1 cellular context compared by ENCODE assay signal in the genomic region with DNA sequence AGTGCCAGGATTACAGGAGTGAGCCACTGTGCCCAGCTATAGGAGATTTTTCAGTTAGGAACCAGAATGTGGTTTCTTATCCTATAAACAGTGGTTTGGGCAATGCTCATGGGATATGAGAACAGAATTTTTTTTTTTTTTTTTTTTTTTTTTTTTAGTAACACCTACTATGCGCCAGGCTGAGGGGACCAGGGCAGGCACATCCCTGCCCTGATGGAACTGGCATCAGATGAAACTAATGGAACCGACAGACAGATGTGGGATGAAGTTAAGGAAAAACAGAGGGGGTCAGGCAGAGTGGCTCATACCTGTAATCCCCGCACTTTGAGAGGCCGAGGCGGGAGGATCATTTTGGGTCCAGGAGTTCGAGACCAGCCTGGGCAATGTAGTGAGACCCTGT.
TF ChIP-seq lines count a peak whose summit lies in the region.

No MANE protein-coding gene starts in this region.

TF ChIP-seq in K562, 482 proteins besides CTCF, POLR2A, EP300 and RAD21:
- no peak for TF ChIP-seq ZNF766 (CRISPR knock-in tag; conservative IDR thresholded peaks at IDR 0.05)
- no peak for TF ChIP-seq BDP1 (IDR thresholded peaks at IDR 0.05; ENCODE audit: insufficient read depth, insufficient read length)
- peak; percentile 85 for TF ChIP-seq ZKSCAN1 (IDR thresholded peaks at IDR 0.05; ENCODE audit: low read depth, low read length)
- no peak for TF ChIP-seq CGGBP1 (CRISPR knock-in tag; IDR thresholded peaks at IDR 0.05)
- no peak for TF ChIP-seq ZNF551 (CRISPR knock-in tag; IDR thresholded peaks at IDR 0.05)
- no peak for TF ChIP-seq ZNF764 (CRISPR knock-in tag; IDR thresholded peaks at IDR 0.05; ENCODE audit: low read depth)
